In genomic region chr1:79322511-79323027, GRCh38 we compare ENCODE assay signal across 20 cellular contexts.
DNase-seq lines count a peak whose midpoint lies in the region; ATAC-seq and TF ChIP-seq lines count a peak whose summit lies in the region.
"Had no signal": no experiment of that assay in that cellular context is flagged by ENCODE, and none has a peak within 500 bp of the region (broad histone marks: within the 10 kb centered on the region; RNA-seq: fewer than 3 reads in every experiment).

No MANE protein-coding gene starts in this region.

- 0 out of 2 replicates have a peak overlapping the region, but pooled peaks have one; percentile 14 for H3K4me2 ChIP-seq in PC-9

- peaks cover 8% of the 10 kb centered on the region; the same call in 1 of the 2 replicates for H3K9me3 ChIP-seq in PC-9 (ENCODE audit: insufficient read depth, low read depth)
- H3K9me3 ChIP-seq in mesodermal cell (ENCODE audit: control insufficient read depth, low read length) = peaks cover 4% of the 10 kb centered on the region
- H3K9me3 ChIP-seq: ascending aorta, pancreas had no signal

- no TSS peak for BruUV-seq in PC-9 (replicated peaks; lab: Mats Ljungman, UMichigan)

- H3K9me3 Mint-ChIP-seq in endothelial cell (ENCODE audit: unreplicated experiment) = no peaks in the 10 kb centered on the region

- no peaks in the 10 kb centered on the region for H3K27me3 Mint-ChIP-seq in endothelial cell (ENCODE audit: unreplicated experiment)
- H3K27me3 Mint-ChIP-seq: activated B cell treated with CpG ODN at 0.5 μM for 24 hours; stimulated activated naive B cell treated with anti-CD40 and anti-IgM and Interleukin-4, amounts not matched to agents 10 μg/mL and 1 μg/mL and 100 μg/mL, for 72 hours; T-cell had no signal

- no peak overlapping the region for H3K27ac Mint-ChIP-seq in endothelial cell (ENCODE audit: unreplicated experiment)
- H3K27ac Mint-ChIP-seq: activated B cell treated with CpG ODN at 0.5 μM for 24 hours; stimulated activated naive B cell treated with anti-CD40 and anti-IgM and Interleukin-4, amounts not matched to agents 10 μg/mL and 1 μg/mL and 100 μg/mL, for 72 hours; T-cell had no signal

- ATAC-seq in GM21423 (IDR thresholded peaks at IDR 0.05; ENCODE audit: unreplicated experiment) = no peak
- ATAC-seq in GM19395 (IDR thresholded peaks at IDR 0.05; ENCODE audit: unreplicated experiment) = no peak
- ATAC-seq: Panc1; stimulated activated naive B cell treated with anti-CD40 and anti-IgM and Interleukin-4, amounts not matched to agents 10 μg/mL and 1 μg/mL and 100 μg/mL, for 72 hours; T-cell had no signal

- H3K4me3 Mint-ChIP-seq in endothelial cell (ENCODE audit: unreplicated experiment) = no peak overlapping the region
- H3K4me3 Mint-ChIP-seq: activated B cell treated with CpG ODN at 0.5 μM for 24 hours; stimulated activated naive B cell treated with anti-CD40 and anti-IgM and Interleukin-4, amounts not matched to agents 10 μg/mL and 1 μg/mL and 100 μg/mL, for 72 hours; T-cell had no signal

- H3K4me3 ChIP-seq in PC-9 = no peak overlapping the region
- H3K4me3 ChIP-seq in mesodermal cell (ENCODE audit: extremely low read depth, insufficient read depth, low read length, poor library complexity, severe bottlenecking) = no peak overlapping the region
- H3K4me3 ChIP-seq: ascending aorta, pancreas had no signal

- TF ChIP-seq CTCF in PC-9 (conservative IDR thresholded peaks at IDR 0.05) = no peak
- peak; percentile 50 for TF ChIP-seq CTCF in endothelial cell (IDR thresholded peaks at IDR 0.05; ENCODE audit: unreplicated experiment)

- no peaks in the 10 kb centered on the region for H3K4me1 Mint-ChIP-seq in endothelial cell (ENCODE audit: unreplicated experiment)
- H3K4me1 Mint-ChIP-seq: activated B cell treated with CpG ODN at 0.5 μM for 24 hours; stimulated activated naive B cell treated with anti-CD40 and anti-IgM and Interleukin-4, amounts not matched to agents 10 μg/mL and 1 μg/mL and 100 μg/mL, for 72 hours; T-cell had no signal

- peaks cover 6% of the 10 kb centered on the region; the same call in 1 of the 2 replicates for H3K4me1 ChIP-seq in PC-9 (replicated peaks; ENCODE audit: insufficient read depth)
- peaks cover 6% of the 10 kb centered on the region for H3K4me1 ChIP-seq in mesodermal cell (ENCODE audit: control insufficient read depth, insufficient read depth, low read length, poor library complexity, severe bottlenecking)
- H3K4me1 ChIP-seq: ascending aorta, pancreas had no signal

- H2AFZ ChIP-seq in PC-9 = no peak overlapping the region

- no peaks in the 10 kb centered on the region for H3K27me3 ChIP-seq in PC-9 (ENCODE audit: insufficient read depth, low read depth)
- H3K27me3 ChIP-seq: ascending aorta, pancreas had no signal

- 67 to 94% methylated on average over 1 to 2 of the region's 5 CpGs for WGBS in mesodermal cell (ENCODE audit: insufficient coverage in 2 of 2), 2 experiments

- CTCF ChIA-PET in PC-9 (lab: Charles Lee) = no interaction called here

- no peaks in the 10 kb centered on the region for H4K20me1 ChIP-seq in PC-9 (ENCODE audit: insufficient read depth)

- H3K36me3 Mint-ChIP-seq in endothelial cell (ENCODE audit: low read depth, unreplicated experiment) = no peaks in the 10 kb centered on the region
- H3K36me3 Mint-ChIP-seq: stimulated activated naive B cell treated with anti-CD40 and anti-IgM and Interleukin-4, amounts not matched to agents 10 μg/mL and 1 μg/mL and 100 μg/mL, for 72 hours; T-cell had no signal

- H3K36me3 ChIP-seq in PC-9 (ENCODE audit: low read depth) (no peaks in the 10 kb centered on the region), mesodermal cell (ENCODE audit: control insufficient read depth, insufficient read depth, low read length) (no peaks in the 10 kb centered on the region)
- H3K36me3 ChIP-seq: ascending aorta, pancreas had no signal

- H3F3A ChIP-seq in PC-9 (ENCODE audit: insufficient read depth, low read depth) = peaks cover 4% of the 10 kb centered on the region; the same call in 1 of the 2 replicates

- DNase-seq in EH (ENCODE audit: low read depth) = peak; percentile 61
- no peak for DNase-seq in PC-9
- DNase-seq in endothelial cell (ENCODE audit: low spot score) = no peak
- no peak for DNase-seq in NCI-H345 treated with DMSO at 0.1 percent for 48 hours (lab: John Stamatoyannopoulos, UW; ENCODE audit: unreplicated experiment)
- DNase-seq in NOMO-1 (lab: John Stamatoyannopoulos, UW; ENCODE audit: unreplicated experiment in 2 of 2) = no peak
- DNase-seq: activated B cell treated with CpG ODN at 0.5 μM for 24 hours; activated effector memory CD4-positive, alpha-beta T cell treated with Interleukin-2 at 50 U/mL for 16 hours; KG1; kidney; NCI-H1694; NCI-H510A; pancreas; small intestine; stimulated activated naive B cell treated with anti-CD40 and anti-IgM and Interleukin-4, amounts not matched to agents 10 μg/mL and 1 μg/mL and 100 μg/mL, for 72 hours; T-cell had no signal

- H3K27ac ChIP-seq in PC-9 (peak overlapping the region; percentile 57), mesodermal cell (ENCODE audit: low read depth, low read length, severe bottlenecking) (peak overlapping the region; percentile 73)
- H3K27ac ChIP-seq: ascending aorta, pancreas had no signal

- H3K79me2 ChIP-seq in PC-9 (ENCODE audit: low read depth) = no peaks in the 10 kb centered on the region

- H3K9me2 ChIP-seq in PC-9 (ENCODE audit: insufficient read depth) = no peaks in the 10 kb centered on the region

- intact Hi-C loops in PC-9 (cut with micrococcal nuclease; ENCODE audit: unreplicated experiment) = no loop called here

- POLR2A ChIA-PET in PC-9 (lab: Charles Lee; ENCODE audit: unreplicated experiment) = interaction anchor here (0.6 kb wide), 1 partner anchor 483 kb away, joined by 6 read pairs; no protein-coding TSS in a partner anchor
